In the genomic region with DNA sequence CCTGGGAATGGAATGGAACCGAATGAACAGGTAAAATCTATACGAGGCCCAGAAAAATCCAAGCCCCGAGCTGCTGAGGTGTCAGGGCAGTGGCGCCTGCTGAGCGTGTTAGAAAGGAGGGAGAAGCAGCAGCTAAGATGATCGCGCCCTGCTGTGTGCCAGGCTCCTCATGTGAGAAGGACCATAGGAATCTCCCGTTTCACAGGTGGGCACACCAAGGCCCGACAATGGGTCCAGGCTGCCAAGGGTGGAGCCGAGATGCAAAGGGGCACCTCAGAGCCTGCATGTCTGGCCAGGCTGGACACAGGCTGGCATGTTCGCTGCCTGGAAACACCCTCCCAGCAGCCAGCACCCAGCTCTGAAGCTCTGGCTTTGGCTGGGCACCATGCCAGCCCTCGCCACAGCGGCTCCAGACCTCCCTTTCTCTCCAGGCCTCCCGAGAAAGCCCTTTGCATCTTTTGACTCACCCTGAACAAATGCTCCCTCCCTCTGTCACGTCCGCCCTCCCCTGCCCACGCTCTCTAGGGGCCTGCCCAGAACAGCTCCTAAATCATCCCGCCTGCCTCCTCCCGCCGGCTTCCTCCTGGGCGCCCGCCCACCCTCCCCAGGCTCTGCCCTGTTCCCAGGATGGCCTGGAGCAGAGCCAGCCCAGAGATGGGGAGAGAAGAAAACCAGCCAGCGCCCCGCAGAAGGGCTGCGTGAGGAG, we compare ENCODE assay signal across 8 cellular contexts.
DNase-seq lines count a peak whose midpoint lies in the region; ATAC-seq, FAIRE-seq and TF ChIP-seq lines count a peak whose summit lies in the region.

No MANE protein-coding gene starts in this region.

- peak; percentile 79 for FAIRE-seq in urothelium cell line (lab: Jason Lieb, UNC)

- H3K4me3 ChIP-seq in AG04449 (ENCODE audit: low read depth, low read length), result peak overlapping the region; percentile 1; the same call in 1 of the 2 replicates
- H3K4me3 ChIP-seq in lung, result no peak overlapping the region

- H3K4me1 Mint-ChIP-seq in chondrocyte (ENCODE audit: low read depth), result peaks cover 54% of the 10 kb centered on the region

- H3K27me3 ChIP-seq in lung (ENCODE audit: control insufficient read depth, insufficient read depth), result no peaks in the 10 kb centered on the region

- H3K4me3 Mint-ChIP-seq in chondrocyte (ENCODE audit: unreplicated experiment), result peak overlapping the region; percentile 48

- no peaks in the 10 kb centered on the region for H3K9me3 Mint-ChIP-seq in chondrocyte (ENCODE audit: low read depth)

- TF ChIP-seq CTCF in AG04449 (IDR thresholded peaks at IDR 0.05; ENCODE audit: insufficient read depth, low read length, missing control alignments), result no peak
- TF ChIP-seq CTCF in chondrocyte (IDR thresholded peaks at IDR 0.05), result peak; percentile 13
- no peak for TF ChIP-seq CTCF in lung (IDR thresholded peaks at IDR 0.05; ENCODE audit: control extremely low read depth, extremely low read depth)

- peak overlapping the region; percentile 7 to 14 for H3K27ac ChIP-seq in lung (ENCODE audit: low read depth in 1 of 2, low read length in 1 of 2)

- CTCF ChIA-PET in AG04449 (lab: Yijun Ruan, JAX), result interaction anchor here (0.8 to 9.1 kb wide), 11 partner anchors 21 to 281 kb away, joined by 3 to 86 read pairs (median 6); partner anchors contain the start of gene GSE1

- H3K27ac Mint-ChIP-seq in chondrocyte (ENCODE audit: unreplicated experiment), result peak overlapping the region; percentile 94

- H3K9me3 ChIP-seq in lung (ENCODE audit: control insufficient read depth in 2 of 2, insufficient read depth in 1 of 2, low read length in 1 of 2), result no peaks in the 10 kb centered on the region

- DNase-seq in AG04449 (ENCODE audit: low read depth, low spot score), result peak; percentile 95
- peak; percentile 79 for DNase-seq in NCI-H446 treated with DMSO at 0.1 percent for 48 hours (lab: John Stamatoyannopoulos, UW)
- DNase-seq in chondrocyte (ENCODE audit: low spot score), result peak; percentile 94
- DNase-seq in lung (ENCODE audit: low spot score), result peak; percentile 77
- DNase-seq in urothelium cell line (ENCODE audit: low spot score), result peak; percentile 98
- DNase-seq in AML-193 (lab: John Stamatoyannopoulos, UW), result no peak
- no peak for DNase-seq in activated T-cell treated with anti-CD3 and anti-CD28 coated beads for 4 hours

- H3K36me3 Mint-ChIP-seq in chondrocyte (ENCODE audit: low read depth), result no peaks in the 10 kb centered on the region

- WGBS in lung, 2 donors, result 35 to 38% methylated on average over 24 to 25 of the region's 25 CpGs

- peak; percentile 65 for ATAC-seq in GM21717 (IDR thresholded peaks at IDR 0.05; ENCODE audit: unreplicated experiment)
- peak; percentile 72 for ATAC-seq in lung (ENCODE audit: insufficient read depth, low FRiP score)

- no peaks in the 10 kb centered on the region for H3K36me3 ChIP-seq in lung (ENCODE audit: control insufficient read depth in 2 of 2, insufficient read depth in 2 of 2, low read length in 2 of 2)

- peaks cover 0 to 12% of the 10 kb centered on the region in 2 donors for H3K4me1 ChIP-seq in lung (ENCODE audit: control insufficient read depth in 2 of 2, insufficient read depth in 2 of 2, low read length in 2 of 2)

- POLR2A ChIA-PET in AG04449 (lab: Yijun Ruan, JAX), result interaction anchor here (1.2 to 1.3 kb wide), 3 partner anchors 41 to 158 kb away, joined by 3 to 5 read pairs (median 4); no protein-coding TSS in a partner anchor

- no peaks in the 10 kb centered on the region for H3K27me3 Mint-ChIP-seq in chondrocyte (ENCODE audit: low read depth)

Comparison
In these comparisons a context has a peak if more than half of its experiments do, and no peak if none do; other contexts are left out.
1. DNase-seq: peak in AG04449 (single experiment), NCI-H446 treated with DMSO at 0.1 percent for 48 hours (single experiment), chondrocyte (single experiment), lung (single experiment) and urothelium cell line (single experiment); none in AML-193 (0 of 2) and activated T-cell treated with anti-CD3 and anti-CD28 coated beads for 4 hours (single experiment).